10 cellular contexts compared by ENCODE assay signal in the genomic region with DNA sequence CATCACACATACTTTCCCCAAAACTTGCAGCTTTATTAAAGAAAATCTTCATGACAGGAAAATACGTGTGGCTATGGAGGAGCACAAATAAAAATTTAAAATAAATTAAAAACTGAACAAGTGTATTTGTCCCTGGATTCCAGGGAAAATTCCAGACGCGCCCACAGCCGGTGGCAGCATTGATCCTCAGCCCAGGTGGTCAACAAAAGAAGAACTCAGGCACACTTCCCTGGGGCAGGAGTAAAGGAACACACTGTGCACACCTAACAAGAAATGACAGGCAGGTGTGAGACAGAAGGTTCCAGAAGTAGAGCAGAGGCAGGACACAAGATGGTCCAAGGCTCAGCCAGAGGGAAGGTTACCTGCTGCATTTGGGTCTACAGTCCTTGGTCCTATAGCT. TPM values are rescaled to one million over a fixed set of nuclear protein-coding genes. Genes with fewer than 3 reads are reported as not detected.
"Had no signal": no experiment of that assay in that cellular context is flagged by ENCODE, and none has a peak within 500 bp of the region (broad histone marks: within the 10 kb centered on the region; RNA-seq: fewer than 3 reads in every experiment).

No MANE protein-coding gene starts in this region.

- H3K9me3 ChIP-seq: HAP-1 had no signal

- H3K4me3 Mint-ChIP-seq: GM23338, H9, HFFc6 had no signal

- H3K27ac ChIP-seq: GM23248 had no signal

- H3K4me3 ChIP-seq: GM23248, GM23338, HAP-1 had no signal

- H3K9ac ChIP-seq: GM23248 had no signal

- H3K4me1 Mint-ChIP-seq: GM23338 had no signal

- H3K36me3 ChIP-seq: HAP-1 had no signal

- H3K4me2 ChIP-seq: GM23338 had no signal

- DNase-seq: GM23248, GOT3, H7, H9, HCEC 1CT, HFFc6 had no signal

- FAIRE-seq: H54 had no signal

- H2AFZ ChIP-seq: GM23248, GM23338 had no signal

- ATAC-seq: GM23338, HCT116 had no signal

- H3K4me1 ChIP-seq: HAP-1 had no signal

- H3K27ac Mint-ChIP-seq: GM23338, H9, HFFc6 had no signal

RNA-seq across cellular contexts. Expression of gene FOXA2, which starts 36.3 kb away (rescaled TPM):
- total RNA-seq: GM23248, GM23338, H9, HFFc6 had no signal
- polyA plus RNA-seq: GM23248, GM23338 had no signal
